Comparison of ENCODE assay signal across 13 cellular contexts in genomic region chr11:24509114-24509513, GRCh38. TPM values are rescaled to one million over a fixed set of nuclear protein-coding genes. Genes with fewer than 3 reads are reported as not detected.
DNase-seq lines count a peak whose midpoint lies in the region; ATAC-seq, FAIRE-seq and TF ChIP-seq lines count a peak whose summit lies in the region.
"Had no signal": no experiment of that assay in that cellular context is flagged by ENCODE, and none has a peak within 500 bp of the region (broad histone marks: within the 10 kb centered on the region; RNA-seq: fewer than 3 reads in every experiment).

No MANE protein-coding gene starts in this region.

- H3K9me3 ChIP-seq in A549: no peaks in the 10 kb centered on the region
- no peaks in the 10 kb centered on the region for H3K9me3 ChIP-seq in upper lobe of right lung
- H3K9me3 ChIP-seq: adrenal gland had no signal

- no peak for FAIRE-seq in A549 (lab: Jason Lieb, UNC)

- no peaks in the 10 kb centered on the region for H3K36me3 Mint-ChIP-seq in activated T-cell treated with anti-CD3 and anti-CD28 coated beads, Interleukin-2, amount 50 U/mL, for 72 hours (ENCODE audit: insufficient read depth in 2 of 2)
- H3K36me3 Mint-ChIP-seq: activated CD4-positive, alpha-beta memory T cell treated with anti-CD3 and anti-CD28 coated beads for 36 hours had no signal

- ATAC-seq in A549: no peak
- ATAC-seq in GM21360 (IDR thresholded peaks at IDR 0.05; ENCODE audit: unreplicated experiment): peak; percentile 55
- no peak for ATAC-seq in activated T-cell treated with anti-CD3 and anti-CD28 coated beads, Interleukin-2, amount 50 U/mL, for 72 hours (replicated peaks in 1 of 2)
- ATAC-seq in HG03520 (IDR thresholded peaks at IDR 0.05; ENCODE audit: unreplicated experiment): no peak
- no peak for ATAC-seq in upper lobe of right lung

- no peak overlapping the region for H3K27ac Mint-ChIP-seq in activated T-cell treated with anti-CD3 and anti-CD28 coated beads, Interleukin-2, amount 50 U/mL, for 72 hours
- H3K27ac Mint-ChIP-seq: activated CD4-positive, alpha-beta memory T cell treated with anti-CD3 and anti-CD28 coated beads for 36 hours had no signal

- TF ChIP-seq CTCF in A549 (IDR thresholded peaks at IDR 0.05) (no peak), upper lobe of right lung (IDR thresholded peaks at IDR 0.05) (no peak)

- TF ChIP-seq EP300 in A549 (IDR thresholded peaks at IDR 0.05): no peak

- H3K4me2 ChIP-seq in A549: no peak overlapping the region

- H3K27ac ChIP-seq in A549 (no peak overlapping the region), upper lobe of right lung (no peak overlapping the region)
- H3K27ac ChIP-seq: adrenal gland had no signal

- intact Hi-C loops in upper lobe of right lung (cut with DNase I): no loop called here

- TF ChIP-seq POLR2A in A549 (IDR thresholded peaks at IDR 0.05; ENCODE audit: low read length): no peak

- 8% methylated on average over 3 of the region's 3 CpGs for WGBS in A549 (ENCODE audit: missing lambda C conversion rate)

- no peak overlapping the region for H3K4me3 ChIP-seq in A549
- H3K4me3 ChIP-seq in upper lobe of right lung: no peak overlapping the region
- H3K4me3 ChIP-seq: adrenal gland had no signal

- TF ChIP-seq RAD21 in A549 (conservative IDR thresholded peaks at IDR 0.05 in 1 of 2, IDR thresholded peaks at IDR 0.05 in 1 of 2): peak in 1 of 2 experiments; percentile 16; a peak in 1 of 5 replicates

- POLR2A ChIA-PET in A549 (lab: Yijun Ruan, JAX): no interaction called here

- H3K4me1 Mint-ChIP-seq in activated T-cell treated with anti-CD3 and anti-CD28 coated beads, Interleukin-2, amount 50 U/mL, for 72 hours (ENCODE audit: low read depth): no peaks in the 10 kb centered on the region

- CTCF ChIA-PET in A549 (lab: Yijun Ruan, JAX): no interaction called here

- DNase-seq in A549 (ENCODE audit: low read depth in 1 of 2, low spot score in 1 of 2) (no peak), M059J (ENCODE audit: low read depth) (peak; percentile 3), dermis blood vessel endothelial cell (peak; percentile 1), NCI-H748 treated with DMSO at 0.1 percent for 48 hours (lab: John Stamatoyannopoulos, UW) (no peak), upper lobe of right lung (no peak)
- no peak for DNase-seq in activated T-cell treated with anti-CD3 and anti-CD28 coated beads, Interleukin-2, amount 50 U/mL, for 72 hours
- DNase-seq: activated CD4-positive, alpha-beta memory T cell treated with anti-CD3 and anti-CD28 coated beads for 36 hours; adrenal gland; Karpas-422; NCI-H524 treated with DMSO at 0.1 percent for 48 hours had no signal

- no peaks in the 10 kb centered on the region for H3K27me3 Mint-ChIP-seq in activated T-cell treated with anti-CD3 and anti-CD28 coated beads, Interleukin-2, amount 50 U/mL, for 72 hours (ENCODE audit: low read depth)
- H3K27me3 Mint-ChIP-seq: activated CD4-positive, alpha-beta memory T cell treated with anti-CD3 and anti-CD28 coated beads for 36 hours had no signal

- H3K27me3 ChIP-seq in upper lobe of right lung: no peaks in the 10 kb centered on the region
- H3K27me3 ChIP-seq: adrenal gland had no signal

- H3K4me1 ChIP-seq in A549: no peaks in the 10 kb centered on the region
- H3K4me1 ChIP-seq in upper lobe of right lung: no peaks in the 10 kb centered on the region
- H3K4me1 ChIP-seq: adrenal gland had no signal

- no peak overlapping the region for H3K4me3 Mint-ChIP-seq in activated T-cell treated with anti-CD3 and anti-CD28 coated beads, Interleukin-2, amount 50 U/mL, for 72 hours
- H3K4me3 Mint-ChIP-seq: activated CD4-positive, alpha-beta memory T cell treated with anti-CD3 and anti-CD28 coated beads for 36 hours had no signal

- H3K9me3 Mint-ChIP-seq in activated T-cell treated with anti-CD3 and anti-CD28 coated beads, Interleukin-2, amount 50 U/mL, for 72 hours: peaks cover 4 to 6% of the 10 kb centered on the region in 2 donors

- H3K36me3 ChIP-seq in upper lobe of right lung: no peaks in the 10 kb centered on the region
- H3K36me3 ChIP-seq: adrenal gland had no signal

TF ChIP-seq in A549, 52 proteins besides CTCF, POLR2A, EP300 and RAD21:
- TF ChIP-seq SMC3 (IDR thresholded peaks at IDR 0.05) (0 out of 3 replicates have a peak, but pooled peaks have one; percentile 7), BHLHE40 (IDR thresholded peaks at IDR 0.05; ENCODE audit: low read depth, low read length) (no peak)
- TF ChIP-seq, protein P1, sequence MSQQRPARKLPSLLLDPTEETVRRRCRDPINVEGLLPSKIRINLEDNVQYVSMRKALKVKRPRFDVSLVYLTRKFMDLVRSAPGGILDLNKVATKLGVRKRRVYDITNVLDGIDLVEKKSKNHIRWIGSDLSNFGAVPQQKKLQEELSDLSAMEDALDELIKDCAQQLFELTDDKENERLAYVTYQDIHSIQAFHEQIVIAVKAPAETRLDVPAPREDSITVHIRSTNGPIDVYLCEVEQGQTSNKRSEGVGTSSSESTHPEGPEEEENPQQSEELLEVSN (IDR thresholded peaks at IDR 0.05; ENCODE audit: borderline replicate concordance, low read depth): no peak

RNA-seq across cellular contexts. Expression of gene LUZP2, which starts 12.3 kb away (rescaled TPM):
- polyA plus RNA-seq in A549 (2011; rRNA removed) (not detected in 2 replicates), A549 (2017; fragmentation: RNase III; extraction: RNeasy Plus Mini Kit Qiagen cat#74134 plus additional on column Dnase treatment) (not detected in 3 replicates)
- polyA plus RNA-seq in A549 (2012; cell fraction: cytosol; rRNA removed): not detected in 2 replicates
- polyA plus RNA-seq in A549 (2012; cell fraction: nucleus; rRNA removed): not detected in 2 replicates
- not detected in 2 replicates for polyA minus RNA-seq in A549 (2011; rRNA and poly(A)+ RNA removed)
- total RNA-seq in M059J (2014; rRNA removed; shearing (Covaris generic)): 2.0 and 3.2 TPM in 2 replicates
- total RNA-seq in dermis blood vessel endothelial cell (not detected in 2 replicates), upper lobe of right lung (0.23 TPM)
- not detected for total RNA-seq in activated T-cell treated with anti-CD3 and anti-CD28 coated beads, Interleukin-2, amount 50 U/mL, for 72 hours
- total RNA-seq: activated CD4-positive, alpha-beta memory T cell treated with anti-CD3 and anti-CD28 coated beads for 36 hours; T-helper 1 cell treated with Interleukin-12 subunit alpha and Interleukin-12 subunit beta and Interleukin-4 antibody, amounts not matched to agents 30 ng/mL and 1 ng/mL, for 36 hours had no signal

Comparison
In these comparisons a context has a peak if more than half of its experiments do, and no peak if none do; other contexts are left out.
1. DNase-seq: peak in M059J (single experiment) and dermis blood vessel endothelial cell (single experiment); none in A549 (0 of 2), activated T-cell treated with anti-CD3 and anti-CD28 coated beads, Interleukin-2, amount 50 U/mL, for 72 hours (0 of 2), NCI-H748 treated with DMSO at 0.1 percent for 48 hours (single experiment) and upper lobe of right lung (single experiment).